ENCODE assay signal across 8 cellular contexts in genomic region chr13:31045621-31046081, GRCh38.
A peak's percentile ranks its signal among the peaks of the same experiment; 100 is the strongest.
DNase-seq lines count a peak whose midpoint lies in the region; ATAC-seq and TF ChIP-seq lines count a peak whose summit lies in the region.

No MANE protein-coding gene starts in this region.

- H3K27me3 ChIP-seq in effector memory CD4-positive, alpha-beta T cell (replicated peaks; ENCODE audit: control insufficient read depth, insufficient read depth, low read length, poor library complexity, severe bottlenecking) = no peaks in the 10 kb centered on the region
- no peaks in the 10 kb centered on the region for H3K27me3 ChIP-seq in neuronal stem cell (ENCODE audit: control insufficient read depth in 3 of 3, insufficient read depth in 3 of 3, low read depth in 1 of 3, low read length in 3 of 3)
- no peaks in the 10 kb centered on the region for H3K27me3 ChIP-seq in thoracic aorta (replicated peaks; ENCODE audit: insufficient read depth)

- CTCF ChIA-PET in activated CD4-positive, alpha-beta memory T cell treated with anti-CD3 and anti-CD28 coated beads for 36 hours (lab: Charles Lee) = interaction anchor here (0.5 to 3.1 kb wide), 19 partner anchors 11 to 930 kb away, joined by 3 to 23 read pairs (median 4); no protein-coding TSS in a partner anchor

- WGBS in neuronal stem cell (ENCODE audit: extremely low coverage in 2 of 2, insufficient read length in 2 of 2, insufficient replicate concordance in 1 of 2), 2 donors = no CpG with 5 or more reads among the region's 8 CpGs

- ATAC-seq in GM18520 (IDR thresholded peaks at IDR 0.05; ENCODE audit: unreplicated experiment) = peak; percentile 41
- peak; percentile 78 for ATAC-seq in thoracic aorta (ENCODE audit: insufficient number of reproducible peaks, low FRiP score, low read depth)

- no peak for TF ChIP-seq CTCF in thoracic aorta (IDR thresholded peaks at IDR 0.05)

- H3K27ac ChIP-seq in effector memory CD4-positive, alpha-beta T cell (ENCODE audit: insufficient read depth, low read length, poor library complexity, severe bottlenecking) = peak overlapping the region; percentile 11
- no peak overlapping the region for H3K27ac ChIP-seq in neuronal stem cell (replicated peaks; ENCODE audit: low read length)
- peak overlapping the region; percentile 36 to 56 for H3K27ac ChIP-seq in thoracic aorta

- peaks cover 43% of the 10 kb centered on the region for H3K4me1 Mint-ChIP-seq in activated CD4-positive, alpha-beta memory T cell treated with anti-CD3 and anti-CD28 coated beads for 36 hours (ENCODE audit: low read depth)

- no peaks in the 10 kb centered on the region for H3K36me3 Mint-ChIP-seq in activated CD4-positive, alpha-beta memory T cell treated with anti-CD3 and anti-CD28 coated beads for 36 hours

- no peak overlapping the region for H3K9ac ChIP-seq in neuronal stem cell (ENCODE audit: low read depth, low read length, poor library complexity)

- H3K18ac ChIP-seq in neuronal stem cell (ENCODE audit: low read length) = no peak overlapping the region

- H3K4me3 Mint-ChIP-seq in activated CD4-positive, alpha-beta memory T cell treated with anti-CD3 and anti-CD28 coated beads for 36 hours = peak overlapping the region; percentile 53

- H3K36me3 ChIP-seq in effector memory CD4-positive, alpha-beta T cell (ENCODE audit: control insufficient read depth, insufficient read depth, low read length) = no peaks in the 10 kb centered on the region
- H3K36me3 ChIP-seq in neuronal stem cell (replicated peaks in 1 of 2; ENCODE audit: control insufficient read depth in 2 of 2, insufficient read depth in 2 of 2, low read length in 2 of 2) = no peaks in the 10 kb centered on the region
- H3K36me3 ChIP-seq in thoracic aorta = no peaks in the 10 kb centered on the region

- H2BK5ac ChIP-seq in neuronal stem cell (ENCODE audit: low read length) = no peak overlapping the region

- H3K9me3 ChIP-seq in effector memory CD4-positive, alpha-beta T cell (ENCODE audit: control insufficient read depth, low read length) = no peaks in the 10 kb centered on the region
- no peaks in the 10 kb centered on the region for H3K9me3 ChIP-seq in neuronal stem cell (replicated peaks in 1 of 2; ENCODE audit: control insufficient read depth in 2 of 2, insufficient read depth in 1 of 2, low read depth in 1 of 2, low read length in 2 of 2)
- H3K9me3 ChIP-seq in thoracic aorta = no peaks in the 10 kb centered on the region

- peak overlapping the region; percentile 47 for H2AFZ ChIP-seq in neuronal stem cell (ENCODE audit: low read length)

- H3K9me3 Mint-ChIP-seq in activated CD4-positive, alpha-beta memory T cell treated with anti-CD3 and anti-CD28 coated beads for 36 hours = no peaks in the 10 kb centered on the region

- no peak overlapping the region for H2BK15ac ChIP-seq in neuronal stem cell (ENCODE audit: low read length)

- DNase-seq in LHCN-M2 (ENCODE audit: low read depth) (peak; percentile 95), neuronal stem cell (ENCODE audit: low spot score) (no peak), thoracic aorta (ENCODE audit: low spot score) (peak; percentile 9), D341Med (ENCODE audit: low spot score) (no peak), NCI-H526 (lab: John Stamatoyannopoulos, UW) (no peak)
- peak; percentile 88 for DNase-seq in activated CD4-positive, alpha-beta memory T cell treated with anti-CD3 and anti-CD28 coated beads for 36 hours
- peak; percentile 20 to 64 (median 45) for DNase-seq in effector memory CD4-positive, alpha-beta T cell

- no peak overlapping the region for H4K8ac ChIP-seq in neuronal stem cell (ENCODE audit: low read depth, low read length)

- no peak overlapping the region for H2BK12ac ChIP-seq in neuronal stem cell (ENCODE audit: low read length)

- H3K4me2 ChIP-seq in neuronal stem cell (ENCODE audit: insufficient read depth, low read length, poor library complexity, severe bottlenecking) = no peak overlapping the region

- H3K4ac ChIP-seq in neuronal stem cell (ENCODE audit: low read length) = no peak overlapping the region

- H2AK5ac ChIP-seq in neuronal stem cell (ENCODE audit: low read depth, low read length) = no peak overlapping the region

- POLR2A ChIA-PET in activated CD4-positive, alpha-beta memory T cell treated with anti-CD3 and anti-CD28 coated beads for 36 hours (lab: Charles Lee) = interaction anchor here (1.2 kb wide), 1 partner anchor 28 kb away, joined by 8 read pairs; no protein-coding TSS in a partner anchor

- H3K27ac Mint-ChIP-seq in activated CD4-positive, alpha-beta memory T cell treated with anti-CD3 and anti-CD28 coated beads for 36 hours = peak overlapping the region; percentile 93

- intact Hi-C loops in activated CD4-positive, alpha-beta memory T cell treated with anti-CD3 and anti-CD28 coated beads for 36 hours (cut with micrococcal nuclease) = loop anchor here (1.0 to 10.0 kb wide), 12 partner anchors 29 to 674 kb away; partner anchors contain the start of genes HMGB1 and UBE2L5

- H3K23ac ChIP-seq in neuronal stem cell (ENCODE audit: low read depth, low read length, poor library complexity) = no peak overlapping the region

- peaks cover 3% of the 10 kb centered on the region for H3K27me3 Mint-ChIP-seq in activated CD4-positive, alpha-beta memory T cell treated with anti-CD3 and anti-CD28 coated beads for 36 hours

- H3K4me3 ChIP-seq in effector memory CD4-positive, alpha-beta T cell (ENCODE audit: insufficient read depth, low read depth, low read length, poor library complexity, severe bottlenecking) = no peak overlapping the region
- no peak overlapping the region for H3K4me3 ChIP-seq in neuronal stem cell (ENCODE audit: low read length in 2 of 2)
- peak overlapping the region; percentile 1 for H3K4me3 ChIP-seq in thoracic aorta

- no peak overlapping the region for H3K14ac ChIP-seq in neuronal stem cell (ENCODE audit: low read length)

- no peaks in the 10 kb centered on the region for H3K79me1 ChIP-seq in neuronal stem cell (ENCODE audit: low read depth, low read length)

- peaks cover 16% of the 10 kb centered on the region for H3K4me1 ChIP-seq in effector memory CD4-positive, alpha-beta T cell (ENCODE audit: control insufficient read depth, insufficient read depth, low read length, poor library complexity, severe bottlenecking)
- H3K4me1 ChIP-seq in neuronal stem cell (ENCODE audit: control insufficient read depth in 2 of 2, insufficient read depth in 1 of 2, low read depth in 1 of 2, low read length in 2 of 2) (peaks cover 0 to 9% of the 10 kb centered on the region in 2 donors), thoracic aorta (ENCODE audit: control insufficient read depth in 1 of 2, low read depth in 2 of 2) (peaks cover 8 to 9% of the 10 kb centered on the region in 2 donors)

- no peak overlapping the region for H4K91ac ChIP-seq in neuronal stem cell (ENCODE audit: low read depth, low read length, poor library complexity)

- no peak overlapping the region for H2BK120ac ChIP-seq in neuronal stem cell (ENCODE audit: low read depth, low read length)

Comparison
In these comparisons a context has a peak if more than half of its experiments do, and no peak if none do; other contexts are left out.
1. DNase-seq: peak in LHCN-M2 (single experiment), activated CD4-positive, alpha-beta memory T cell treated with anti-CD3 and anti-CD28 coated beads for 36 hours (single experiment), effector memory CD4-positive, alpha-beta T cell (3 of 3) and thoracic aorta (single experiment); none in neuronal stem cell (single experiment), D341Med (single experiment) and NCI-H526 (0 of 2).